Comparison of ENCODE assay signal across 9 cellular contexts in genomic region chr6:161943561-161943960, GRCh38.
"Had no signal": no experiment of that assay in that cellular context is flagged by ENCODE, and none has a peak within 500 bp of the region (broad histone marks: within the 10 kb centered on the region; RNA-seq: fewer than 3 reads in every experiment).

No MANE protein-coding gene starts in this region.

- H2AFZ ChIP-seq: GM23338 had no signal

- H3K4me1 Mint-ChIP-seq: IgD-negative memory B cell had no signal

- DNase-seq: H7, HFFc6, KBM-7 had no signal

- H3K4me3 ChIP-seq: GM23338, HAP-1 had no signal

- H3K4me2 ChIP-seq: GM23338 had no signal

- H3K4me3 Mint-ChIP-seq: GM23338, HFFc6, IgD-negative memory B cell had no signal

- H3K9me3 ChIP-seq: HAP-1 had no signal

- H3K36me3 ChIP-seq: HAP-1 had no signal

- H3K27me3 Mint-ChIP-seq: IgD-negative memory B cell had no signal

- H3K9me3 Mint-ChIP-seq: GM23338, IgD-negative memory B cell had no signal

- FAIRE-seq: HepG2 had no signal

- H3K27ac Mint-ChIP-seq: GM23338, HFFc6, IgD-negative memory B cell had no signal

- H3K4me1 ChIP-seq: HAP-1 had no signal

- H3K27ac ChIP-seq: HL-60 had no signal

- H3K36me3 Mint-ChIP-seq: IgD-negative memory B cell had no signal

- ATAC-seq: GM23338, HCT116, HepG2 had no signal
